Comparison of ENCODE assay signal across 29 cellular contexts in the genomic region with DNA sequence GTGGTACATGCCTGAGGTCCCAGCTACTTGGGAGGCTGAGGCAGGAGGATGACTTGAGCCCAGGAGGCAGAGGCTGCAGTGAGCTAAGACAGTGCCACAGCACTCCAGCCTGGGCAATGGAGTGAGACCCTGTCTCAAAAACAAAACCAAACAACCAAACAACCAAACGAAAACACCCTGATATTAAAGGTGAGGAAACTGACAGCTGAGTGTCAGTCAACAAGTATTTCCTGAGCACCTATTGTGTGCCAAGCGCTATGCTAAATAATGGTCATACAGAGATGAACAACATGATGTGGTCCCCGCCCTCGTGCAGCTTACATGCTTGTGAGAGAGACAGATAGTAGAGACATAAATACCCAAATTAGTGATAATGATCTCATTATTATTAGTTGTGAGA. TPM values are rescaled to one million over a fixed set of nuclear protein-coding genes. Genes with fewer than 3 reads are reported as not detected.
"Had no signal": no experiment of that assay in that cellular context is flagged by ENCODE, and none has a peak within 500 bp of the region (broad histone marks: within the 10 kb centered on the region; RNA-seq: fewer than 3 reads in every experiment).

No MANE protein-coding gene starts in this region.

- H3K27ac ChIP-seq: adrenal gland, body of pancreas, esophagus muscularis mucosa, foreskin keratinocyte, gastrocnemius medialis had no signal

- H3K36me3 ChIP-seq: adrenal gland, esophagus muscularis mucosa, gastrocnemius medialis had no signal

- H3K9me3 ChIP-seq: adrenal gland, body of pancreas, esophagus muscularis mucosa, gastrocnemius medialis had no signal

- DNase-seq: activated CD4-positive, alpha-beta memory T cell treated with anti-CD3 and anti-CD28 coated beads, Interleukin-2, amount 10 ng/mL, durations not matched to agents 7 days and 5 days; activated CD4-positive, alpha-beta T cell treated with anti-CD3 and anti-CD28 coated beads for 1 hour; activated CD4-positive, alpha-beta T cell treated with anti-CD3 and anti-CD28 coated beads for 4 hours; activated CD4-positive, alpha-beta T cell treated with anti-CD3 and anti-CD28 coated beads, Interleukin-2, amount 10 ng/mL, durations not matched to agents 7 days and 5 days; activated CD4-positive, alpha-beta T cell treated with anti-CD3 and anti-CD28 coated beads, Interleukin-2, amount 50 U/mL, for 4 hours; activated effector memory CD4-positive, alpha-beta T cell treated with anti-CD3 and anti-CD28 coated beads, Interleukin-2, amount 50 U/mL, for 16 hours; activated naive CD4-positive, alpha-beta T cell treated with anti-CD3 and anti-CD28 coated beads for 36 hours; activated naive CD8-positive, alpha-beta T cell treated with anti-CD3 and anti-CD28 coated beads for 36 hours; activated naive CD8-positive, alpha-beta T cell treated with anti-CD3 and anti-CD28 coated beads, Interleukin-2, amount 50 U/mL, for 24 hours; activated T-cell treated with anti-CD3 and anti-CD28 coated beads, Interleukin-2, amount 50 U/mL, for 4 hours; adrenal gland; amygdala; aorta; body of pancreas; caudate nucleus; cortex of kidney; dermis blood vessel endothelial cell; effector CD4-positive, alpha-beta T cell; effector memory CD8-positive, alpha-beta T cell; erythroblast; foreskin keratinocyte; gastrocnemius medialis; glutamatergic neuron; T-helper 2 cell had no signal

- H3K4me1 ChIP-seq: adrenal gland, body of pancreas, foreskin keratinocyte had no signal

- H3K4me3 ChIP-seq: adrenal gland, body of pancreas, esophagus muscularis mucosa, gastrocnemius medialis had no signal

- FAIRE-seq: colon had no signal

- ATAC-seq: activated naive CD8-positive, alpha-beta T cell treated with anti-CD3 and anti-CD28 coated beads, Interleukin-2, amount 50 U/mL, for 24 hours; activated T-cell treated with anti-CD3 and anti-CD28 coated beads, Interleukin-2, amount 50 U/mL, for 4 hours; body of pancreas; effector memory CD8-positive, alpha-beta T cell; foreskin keratinocyte; gastrocnemius medialis had no signal

RNA-seq across cellular contexts. Expression of gene TULP1, which starts 1.9 kb away (rescaled TPM):
- total RNA-seq: activated CD4-positive, alpha-beta memory T cell treated with anti-CD3 and anti-CD28 coated beads, Interleukin-2, amount 10 ng/mL, durations not matched to agents 7 days and 5 days; activated CD4-positive, alpha-beta T cell treated with anti-CD3 and anti-CD28 coated beads, Interleukin-2, amount 10 ng/mL, durations not matched to agents 7 days and 5 days; activated naive CD4-positive, alpha-beta T cell treated with anti-CD3 and anti-CD28 coated beads for 36 hours; activated naive CD8-positive, alpha-beta T cell treated with anti-CD3 and anti-CD28 coated beads for 36 hours; activated T-cell treated with anti-CD3 and anti-CD28 coated beads, Interleukin-2, amount 50 U/mL, for 4 hours; activated T-helper 2 cell treated with anti-CD3 and anti-CD28 coated beads, Interferon-gamma antibody, Interleukin-2, Interleukin-4, amounts not matched to agents 10 μg/mL and 5 μg/mL and 100 μg/mL, durations not matched to agents 14 hours and 24 hours and 36 hours; adrenal gland; aorta; body of pancreas; chondrocyte; dermis blood vessel endothelial cell; foreskin keratinocyte; gastrocnemius medialis; T-helper 1 cell treated with Interleukin-12 subunit alpha and Interleukin-12 subunit beta and Interleukin-4 antibody, amounts not matched to agents 30 ng/mL and 1 ng/mL, for 36 hours had no signal
- polyA plus RNA-seq: foreskin keratinocyte had no signal
